1 cellular context compared by ENCODE assay signal in the genomic region with DNA sequence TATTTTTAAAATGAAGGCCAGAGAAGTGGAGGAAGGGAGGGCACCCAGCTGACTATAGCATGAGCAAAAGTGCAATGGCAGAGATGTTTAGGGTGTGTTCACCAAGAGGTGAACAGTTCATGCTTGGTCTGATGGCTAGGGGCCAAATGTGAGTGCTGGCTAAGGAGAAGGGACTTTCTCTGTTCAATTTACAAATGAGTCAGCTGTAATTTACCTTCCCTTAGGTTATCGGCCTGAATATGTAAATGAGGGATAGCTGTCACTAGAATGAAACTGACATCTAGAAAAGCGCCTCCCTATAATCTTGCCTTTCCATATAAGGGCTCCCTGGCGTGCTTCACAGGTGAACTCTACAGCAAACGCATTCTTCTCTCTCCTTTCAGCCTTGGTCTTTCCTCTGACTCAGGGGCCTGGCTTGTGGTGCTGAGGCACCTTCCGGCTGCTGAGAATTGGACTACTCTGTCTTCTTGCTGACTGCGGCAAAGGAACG.
TF ChIP-seq lines count a peak whose summit lies in the region.

No MANE protein-coding gene starts in this region.

TF ChIP-seq in GM12878, 131 proteins besides CTCF, POLR2A, EP300 and RAD21 (continued from another document and continues in another):
- TF ChIP-seq, protein P1, sequence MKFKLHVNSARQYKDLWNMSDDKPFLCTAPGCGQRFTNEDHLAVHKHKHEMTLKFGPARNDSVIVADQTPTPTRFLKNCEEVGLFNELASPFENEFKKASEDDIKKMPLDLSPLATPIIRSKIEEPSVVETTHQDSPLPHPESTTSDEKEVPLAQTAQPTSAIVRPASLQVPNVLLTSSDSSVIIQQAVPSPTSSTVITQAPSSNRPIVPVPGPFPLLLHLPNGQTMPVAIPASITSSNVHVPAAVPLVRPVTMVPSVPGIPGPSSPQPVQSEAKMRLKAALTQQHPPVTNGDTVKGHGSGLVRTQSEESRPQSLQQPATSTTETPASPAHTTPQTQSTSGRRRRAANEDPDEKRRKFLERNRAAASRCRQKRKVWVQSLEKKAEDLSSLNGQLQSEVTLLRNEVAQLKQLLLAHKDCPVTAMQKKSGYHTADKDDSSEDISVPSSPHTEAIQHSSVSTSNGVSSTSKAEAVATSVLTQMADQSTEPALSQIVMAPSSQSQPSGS (IDR thresholded peaks at IDR 0.05; ENCODE audit: low read length), result 0 out of 2 replicates have a peak, but pooled peaks have one; percentile 43
- TF ChIP-seq MXI1 (IDR thresholded peaks at IDR 0.05; ENCODE audit: low read depth, low read length), result no peak
- TF ChIP-seq SREBF1 (IDR thresholded peaks at IDR 0.05; ENCODE audit: low read length), result no peak
- TF ChIP-seq POU2F2 (IDR thresholded peaks at IDR 0.05; ENCODE audit: borderline replicate concordance, low read depth, low read length), result peak; percentile 52; the same call in 1 of the 3 replicates
- no peak for TF ChIP-seq SUPT20H (IDR thresholded peaks at IDR 0.05; ENCODE audit: borderline replicate concordance, control insufficient read depth, low read depth, low read length)
- no peak for TF ChIP-seq NFXL1 (IDR thresholded peaks at IDR 0.05; ENCODE audit: borderline replicate concordance)
- no peak for TF ChIP-seq RELA (IDR thresholded peaks at IDR 0.05; ENCODE audit: borderline replicate concordance, partially characterized antibody)
- TF ChIP-seq CHD2 (IDR thresholded peaks at IDR 0.05; ENCODE audit: borderline replicate concordance, low read depth, low read length), result no peak
- TF ChIP-seq, protein P2, sequence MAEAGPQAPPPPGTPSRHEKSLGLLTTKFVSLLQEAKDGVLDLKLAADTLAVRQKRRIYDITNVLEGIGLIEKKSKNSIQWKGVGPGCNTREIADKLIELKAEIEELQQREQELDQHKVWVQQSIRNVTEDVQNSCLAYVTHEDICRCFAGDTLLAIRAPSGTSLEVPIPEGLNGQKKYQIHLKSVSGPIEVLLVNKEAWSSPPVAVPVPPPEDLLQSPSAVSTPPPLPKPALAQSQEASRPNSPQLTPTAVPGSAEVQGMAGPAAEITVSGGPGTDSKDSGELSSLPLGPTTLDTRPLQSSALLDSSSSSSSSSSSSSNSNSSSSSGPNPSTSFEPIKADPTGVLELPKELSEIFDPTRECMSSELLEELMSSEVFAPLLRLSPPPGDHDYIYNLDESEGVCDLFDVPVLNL (IDR thresholded peaks at IDR 0.05; ENCODE audit: low read depth, low read length), result no peak
- no peak for TF ChIP-seq SIN3A (IDR thresholded peaks at IDR 0.05; ENCODE audit: low read depth, low read length)
- no peak for TF ChIP-seq IKZF1 (conservative IDR thresholded peaks at IDR 0.05)
- TF ChIP-seq, protein P3, sequence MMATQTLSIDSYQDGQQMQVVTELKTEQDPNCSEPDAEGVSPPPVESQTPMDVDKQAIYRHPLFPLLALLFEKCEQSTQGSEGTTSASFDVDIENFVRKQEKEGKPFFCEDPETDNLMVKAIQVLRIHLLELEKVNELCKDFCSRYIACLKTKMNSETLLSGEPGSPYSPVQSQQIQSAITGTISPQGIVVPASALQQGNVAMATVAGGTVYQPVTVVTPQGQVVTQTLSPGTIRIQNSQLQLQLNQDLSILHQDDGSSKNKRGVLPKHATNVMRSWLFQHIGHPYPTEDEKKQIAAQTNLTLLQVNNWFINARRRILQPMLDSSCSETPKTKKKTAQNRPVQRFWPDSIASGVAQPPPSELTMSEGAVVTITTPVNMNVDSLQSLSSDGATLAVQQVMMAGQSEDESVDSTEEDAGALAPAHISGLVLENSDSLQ (IDR thresholded peaks at IDR 0.05), result peak; percentile 81
- TF ChIP-seq, protein P4, sequence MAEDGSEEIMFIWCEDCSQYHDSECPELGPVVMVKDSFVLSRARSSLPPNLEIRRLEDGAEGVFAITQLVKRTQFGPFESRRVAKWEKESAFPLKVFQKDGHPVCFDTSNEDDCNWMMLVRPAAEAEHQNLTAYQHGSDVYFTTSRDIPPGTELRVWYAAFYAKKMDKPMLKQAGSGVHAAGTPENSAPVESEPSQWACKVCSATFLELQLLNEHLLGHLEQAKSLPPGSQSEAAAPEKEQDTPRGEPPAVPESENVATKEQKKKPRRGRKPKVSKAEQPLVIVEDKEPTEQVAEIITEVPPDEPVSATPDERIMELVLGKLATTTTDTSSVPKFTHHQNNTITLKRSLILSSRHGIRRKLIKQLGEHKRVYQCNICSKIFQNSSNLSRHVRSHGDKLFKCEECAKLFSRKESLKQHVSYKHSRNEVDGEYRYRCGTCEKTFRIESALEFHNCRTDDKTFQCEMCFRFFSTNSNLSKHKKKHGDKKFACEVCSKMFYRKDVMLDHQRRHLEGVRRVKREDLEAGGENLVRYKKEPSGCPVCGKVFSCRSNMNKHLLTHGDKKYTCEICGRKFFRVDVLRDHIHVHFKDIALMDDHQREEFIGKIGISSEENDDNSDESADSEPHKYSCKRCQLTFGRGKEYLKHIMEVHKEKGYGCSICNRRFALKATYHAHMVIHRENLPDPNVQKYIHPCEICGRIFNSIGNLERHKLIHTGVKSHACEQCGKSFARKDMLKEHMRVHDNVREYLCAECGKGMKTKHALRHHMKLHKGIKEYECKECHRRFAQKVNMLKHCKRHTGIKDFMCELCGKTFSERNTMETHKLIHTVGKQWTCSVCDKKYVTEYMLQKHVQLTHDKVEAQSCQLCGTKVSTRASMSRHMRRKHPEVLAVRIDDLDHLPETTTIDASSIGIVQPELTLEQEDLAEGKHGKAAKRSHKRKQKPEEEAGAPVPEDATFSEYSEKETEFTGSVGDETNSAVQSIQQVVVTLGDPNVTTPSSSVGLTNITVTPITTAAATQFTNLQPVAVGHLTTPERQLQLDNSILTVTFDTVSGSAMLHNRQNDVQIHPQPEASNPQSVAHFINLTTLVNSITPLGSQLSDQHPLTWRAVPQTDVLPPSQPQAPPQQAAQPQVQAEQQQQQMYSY (CRISPR knock-in tag; IDR thresholded peaks at IDR 0.05), result no peak
- TF ChIP-seq FOXM1 (IDR thresholded peaks at IDR 0.05; ENCODE audit: low read depth, low read length), result peak; percentile 72; the same call in 1 of the 2 replicates
- no peak for TF ChIP-seq BCL11A (IDR thresholded peaks at IDR 0.05; ENCODE audit: low read depth, low read length)
- TF ChIP-seq, protein P5, sequence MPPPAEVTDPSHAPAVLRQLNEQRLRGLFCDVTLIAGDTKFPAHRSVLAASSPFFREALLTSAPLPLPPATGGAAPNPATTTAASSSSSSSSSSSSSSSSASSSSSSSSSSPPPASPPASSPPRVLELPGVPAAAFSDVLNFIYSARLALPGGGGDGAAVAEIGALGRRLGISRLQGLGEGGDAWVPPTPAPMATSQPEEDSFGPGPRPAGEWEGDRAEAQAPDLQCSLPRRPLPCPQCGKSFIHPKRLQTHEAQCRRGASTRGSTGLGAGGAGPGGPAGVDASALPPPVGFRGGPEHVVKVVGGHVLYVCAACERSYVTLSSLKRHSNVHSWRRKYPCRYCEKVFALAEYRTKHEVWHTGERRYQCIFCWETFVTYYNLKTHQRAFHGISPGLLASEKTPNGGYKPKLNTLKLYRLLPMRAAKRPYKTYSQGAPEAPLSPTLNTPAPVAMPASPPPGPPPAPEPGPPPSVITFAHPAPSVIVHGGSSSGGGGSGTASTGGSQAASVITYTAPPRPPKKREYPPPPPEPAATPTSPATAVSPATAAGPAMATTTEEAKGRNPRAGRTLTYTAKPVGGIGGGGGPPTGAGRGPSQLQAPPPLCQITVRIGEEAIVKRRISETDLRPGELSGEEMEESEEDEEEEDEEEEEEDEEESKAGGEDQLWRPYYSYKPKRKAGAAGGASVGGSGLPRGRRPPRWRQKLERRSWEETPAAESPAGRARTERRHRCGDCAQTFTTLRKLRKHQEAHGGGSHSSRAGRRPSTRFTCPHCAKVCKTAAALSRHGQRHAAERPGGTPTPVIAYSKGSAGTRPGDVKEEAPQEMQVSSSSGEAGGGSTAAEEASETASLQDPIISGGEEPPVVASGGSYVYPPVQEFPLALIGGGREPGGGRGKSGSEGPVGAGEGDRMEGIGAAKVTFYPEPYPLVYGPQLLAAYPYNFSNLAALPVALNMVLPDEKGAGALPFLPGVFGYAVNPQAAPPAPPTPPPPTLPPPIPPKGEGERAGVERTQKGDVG (CRISPR knock-in tag; IDR thresholded peaks at IDR 0.05), result no peak
- TF ChIP-seq, protein P6, sequence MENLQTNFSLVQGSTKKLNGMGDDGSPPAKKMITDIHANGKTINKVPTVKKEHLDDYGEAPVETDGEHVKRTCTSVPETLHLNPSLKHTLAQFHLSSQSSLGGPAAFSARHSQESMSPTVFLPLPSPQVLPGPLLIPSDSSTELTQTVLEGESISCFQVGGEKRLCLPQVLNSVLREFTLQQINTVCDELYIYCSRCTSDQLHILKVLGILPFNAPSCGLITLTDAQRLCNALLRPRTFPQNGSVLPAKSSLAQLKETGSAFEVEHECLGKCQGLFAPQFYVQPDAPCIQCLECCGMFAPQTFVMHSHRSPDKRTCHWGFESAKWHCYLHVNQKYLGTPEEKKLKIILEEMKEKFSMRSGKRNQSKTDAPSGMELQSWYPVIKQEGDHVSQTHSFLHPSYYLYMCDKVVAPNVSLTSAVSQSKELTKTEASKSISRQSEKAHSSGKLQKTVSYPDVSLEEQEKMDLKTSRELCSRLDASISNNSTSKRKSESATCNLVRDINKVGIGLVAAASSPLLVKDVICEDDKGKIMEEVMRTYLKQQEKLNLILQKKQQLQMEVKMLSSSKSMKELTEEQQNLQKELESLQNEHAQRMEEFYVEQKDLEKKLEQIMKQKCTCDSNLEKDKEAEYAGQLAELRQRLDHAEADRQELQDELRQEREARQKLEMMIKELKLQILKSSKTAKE (IDR thresholded peaks at IDR 0.05; ENCODE audit: low read depth, poor library complexity, severe bottlenecking), result no peak
- no peak for TF ChIP-seq CEBPB (IDR thresholded peaks at IDR 0.05; ENCODE audit: borderline replicate concordance in 1 of 2, low read depth in 2 of 2, low read length in 2 of 2)
- TF ChIP-seq RFX5 (IDR thresholded peaks at IDR 0.05; ENCODE audit: low read depth, low read length), result no peak
- no peak for TF ChIP-seq KAT2A (conservative IDR thresholded peaks at IDR 0.05; ENCODE audit: control insufficient read depth, low read depth, low read length)
- TF ChIP-seq, protein P7, sequence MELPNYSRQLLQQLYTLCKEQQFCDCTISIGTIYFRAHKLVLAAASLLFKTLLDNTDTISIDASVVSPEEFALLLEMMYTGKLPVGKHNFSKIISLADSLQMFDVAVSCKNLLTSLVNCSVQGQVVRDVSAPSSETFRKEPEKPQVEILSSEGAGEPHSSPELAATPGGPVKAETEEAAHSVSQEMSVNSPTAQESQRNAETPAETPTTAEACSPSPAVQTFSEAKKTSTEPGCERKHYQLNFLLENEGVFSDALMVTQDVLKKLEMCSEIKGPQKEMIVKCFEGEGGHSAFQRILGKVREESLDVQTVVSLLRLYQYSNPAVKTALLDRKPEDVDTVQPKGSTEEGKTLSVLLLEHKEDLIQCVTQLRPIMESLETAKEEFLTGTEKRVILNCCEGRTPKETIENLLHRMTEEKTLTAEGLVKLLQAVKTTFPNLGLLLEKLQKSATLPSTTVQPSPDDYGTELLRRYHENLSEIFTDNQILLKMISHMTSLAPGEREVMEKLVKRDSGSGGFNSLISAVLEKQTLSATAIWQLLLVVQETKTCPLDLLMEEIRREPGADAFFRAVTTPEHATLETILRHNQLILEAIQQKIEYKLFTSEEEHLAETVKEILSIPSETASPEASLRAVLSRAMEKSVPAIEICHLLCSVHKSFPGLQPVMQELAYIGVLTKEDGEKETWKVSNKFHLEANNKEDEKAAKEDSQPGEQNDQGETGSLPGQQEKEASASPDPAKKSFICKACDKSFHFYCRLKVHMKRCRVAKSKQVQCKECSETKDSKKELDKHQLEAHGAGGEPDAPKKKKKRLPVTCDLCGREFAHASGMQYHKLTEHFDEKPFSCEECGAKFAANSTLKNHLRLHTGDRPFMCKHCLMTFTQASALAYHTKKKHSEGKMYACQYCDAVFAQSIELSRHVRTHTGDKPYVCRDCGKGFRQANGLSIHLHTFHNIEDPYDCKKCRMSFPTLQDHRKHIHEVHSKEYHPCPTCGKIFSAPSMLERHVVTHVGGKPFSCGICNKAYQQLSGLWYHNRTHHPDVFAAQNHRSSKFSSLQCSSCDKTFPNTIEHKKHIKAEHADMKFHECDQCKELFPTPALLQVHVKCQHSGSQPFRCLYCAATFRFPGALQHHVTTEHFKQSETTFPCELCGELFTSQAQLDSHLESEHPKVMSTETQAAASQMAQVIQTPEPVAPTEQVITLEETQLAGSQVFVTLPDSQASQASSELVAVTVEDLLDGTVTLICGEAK (IDR thresholded peaks at IDR 0.05; ENCODE audit: borderline replicate concordance), result no peak
- TF ChIP-seq SRF (IDR thresholded peaks at IDR 0.05; ENCODE audit: low read depth in 2 of 2, low read length in 2 of 2), result peak; percentile 51 to 94; a peak in 3 of 4 replicates
- peak; percentile 62; the same call in 1 of the 2 replicates for TF ChIP-seq NFIC (IDR thresholded peaks at IDR 0.05; ENCODE audit: low read depth, low read length)
- TF ChIP-seq, protein P8, sequence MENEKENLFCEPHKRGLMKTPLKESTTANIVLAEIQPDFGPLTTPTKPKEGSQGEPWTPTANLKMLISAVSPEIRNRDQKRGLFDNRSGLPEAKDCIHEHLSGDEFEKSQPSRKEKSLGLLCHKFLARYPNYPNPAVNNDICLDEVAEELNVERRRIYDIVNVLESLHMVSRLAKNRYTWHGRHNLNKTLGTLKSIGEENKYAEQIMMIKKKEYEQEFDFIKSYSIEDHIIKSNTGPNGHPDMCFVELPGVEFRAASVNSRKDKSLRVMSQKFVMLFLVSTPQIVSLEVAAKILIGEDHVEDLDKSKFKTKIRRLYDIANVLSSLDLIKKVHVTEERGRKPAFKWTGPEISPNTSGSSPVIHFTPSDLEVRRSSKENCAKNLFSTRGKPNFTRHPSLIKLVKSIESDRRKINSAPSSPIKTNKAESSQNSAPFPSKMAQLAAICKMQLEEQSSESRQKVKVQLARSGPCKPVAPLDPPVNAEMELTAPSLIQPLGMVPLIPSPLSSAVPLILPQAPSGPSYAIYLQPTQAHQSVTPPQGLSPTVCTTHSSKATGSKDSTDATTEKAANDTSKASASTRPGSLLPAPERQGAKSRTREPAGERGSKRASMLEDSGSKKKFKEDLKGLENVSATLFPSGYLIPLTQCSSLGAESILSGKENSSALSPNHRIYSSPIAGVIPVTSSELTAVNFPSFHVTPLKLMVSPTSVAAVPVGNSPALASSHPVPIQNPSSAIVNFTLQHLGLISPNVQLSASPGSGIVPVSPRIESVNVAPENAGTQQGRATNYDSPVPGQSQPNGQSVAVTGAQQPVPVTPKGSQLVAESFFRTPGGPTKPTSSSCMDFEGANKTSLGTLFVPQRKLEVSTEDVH (IDR thresholded peaks at IDR 0.05; ENCODE audit: low read depth, partially characterized antibody), result no peak
- no peak for TF ChIP-seq BHLHE40 (IDR thresholded peaks at IDR 0.05; ENCODE audit: borderline replicate concordance in 1 of 2, low read depth in 2 of 2, low read length in 1 of 2)
- TF ChIP-seq BMI1 (IDR thresholded peaks at IDR 0.05; ENCODE audit: borderline replicate concordance), result no peak
- no peak for TF ChIP-seq FOS (IDR thresholded peaks at IDR 0.05; ENCODE audit: borderline replicate concordance, extremely low read depth, insufficient read length)
